14 cellular contexts compared by ENCODE assay signal in the genomic region with DNA sequence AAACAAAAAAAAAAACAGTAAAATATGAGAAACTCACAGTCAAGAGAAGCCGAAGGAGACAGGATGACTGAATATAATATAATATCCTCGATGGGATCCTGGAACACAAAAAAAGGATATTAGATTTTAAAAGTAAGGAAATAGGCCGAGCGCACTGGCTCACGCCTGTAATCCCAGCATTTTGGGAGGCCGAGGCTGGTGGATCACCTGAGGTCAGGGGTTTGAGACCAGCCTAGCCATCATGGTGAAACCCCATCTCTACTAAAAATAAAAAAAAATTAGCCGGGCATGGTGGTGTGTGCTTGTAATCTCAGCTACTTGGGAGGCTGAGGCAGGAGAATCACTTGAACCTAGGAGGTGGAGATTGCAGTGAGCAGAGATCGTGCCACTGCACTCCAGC. TPM values are rescaled to one million over a fixed set of nuclear protein-coding genes. Genes with fewer than 3 reads are reported as not detected.
"Had no signal": no experiment of that assay in that cellular context is flagged by ENCODE, and none has a peak within 500 bp of the region (broad histone marks: within the 10 kb centered on the region; RNA-seq: fewer than 3 reads in every experiment).

A gene with protein sequence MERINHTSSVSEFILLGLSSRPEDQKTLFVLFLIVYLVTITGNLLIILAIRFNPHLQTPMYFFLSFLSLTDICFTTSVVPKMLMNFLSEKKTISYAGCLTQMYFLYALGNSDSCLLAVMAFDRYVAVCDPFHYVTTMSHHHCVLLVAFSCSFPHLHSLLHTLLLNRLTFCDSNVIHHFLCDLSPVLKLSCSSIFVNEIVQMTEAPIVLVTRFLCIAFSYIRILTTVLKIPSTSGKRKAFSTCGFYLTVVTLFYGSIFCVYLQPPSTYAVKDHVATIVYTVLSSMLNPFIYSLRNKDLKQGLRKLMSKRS (minus strand): TSS at position 101 of the 400 bp plus-strand sequence. CDS start 14,907 bp downstream, outside the sequence.

RNA-seq across cellular contexts. Expression of the gene that starts here (rescaled TPM):
- total RNA-seq: activated B cell treated with CpG ODN at 0.5 μM for 24 hours; activated CD4-positive, alpha-beta memory T cell treated with anti-CD3 and anti-CD28 coated beads for 36 hours; activated CD4-positive, alpha-beta memory T cell treated with anti-CD3 and anti-CD28 coated beads, Interleukin-2, amount 10 ng/mL, durations not matched to agents 7 days and 5 days; activated CD4-positive, alpha-beta T cell treated with anti-CD3 and anti-CD28 coated beads for 36 hours; activated CD4-positive, alpha-beta T cell treated with anti-CD3 and anti-CD28 coated beads, Interleukin-2, amount 10 ng/mL, durations not matched to agents 24 days and 14 days; activated CD4-positive, alpha-beta T cell treated with anti-CD3 and anti-CD28 coated beads, Interleukin-2, amount 10 ng/mL, durations not matched to agents 7 days and 5 days; activated CD8-positive, alpha-beta memory T cell treated with anti-CD3 and anti-CD28 coated beads for 36 hours; activated CD8-positive, alpha-beta memory T cell treated with anti-CD3 and anti-CD28 coated beads, Interleukin-2, amount 10 ng/mL, durations not matched to agents 7 days and 5 days; activated CD8-positive, alpha-beta T cell treated with anti-CD3 and anti-CD28 coated beads for 36 hours; activated CD8-positive, alpha-beta T cell treated with anti-CD3 and anti-CD28 coated beads, Interleukin-2, amount 10 ng/mL, durations not matched to agents 7 days and 5 days; T-helper 1 cell treated with Interleukin-12 subunit alpha and Interleukin-12 subunit beta and Interleukin-4 antibody, amounts not matched to agents 30 ng/mL and 1 ng/mL, for 36 hours; T-helper 17 cell; T-helper 2 cell treated with Interferon-gamma antibody and Interleukin-4, amounts not matched to agents 100 ng/mL and 5 ng/mL, for 36 hours; WTC11 had no signal
